7 cellular contexts compared by ENCODE assay signal in the genomic region with DNA sequence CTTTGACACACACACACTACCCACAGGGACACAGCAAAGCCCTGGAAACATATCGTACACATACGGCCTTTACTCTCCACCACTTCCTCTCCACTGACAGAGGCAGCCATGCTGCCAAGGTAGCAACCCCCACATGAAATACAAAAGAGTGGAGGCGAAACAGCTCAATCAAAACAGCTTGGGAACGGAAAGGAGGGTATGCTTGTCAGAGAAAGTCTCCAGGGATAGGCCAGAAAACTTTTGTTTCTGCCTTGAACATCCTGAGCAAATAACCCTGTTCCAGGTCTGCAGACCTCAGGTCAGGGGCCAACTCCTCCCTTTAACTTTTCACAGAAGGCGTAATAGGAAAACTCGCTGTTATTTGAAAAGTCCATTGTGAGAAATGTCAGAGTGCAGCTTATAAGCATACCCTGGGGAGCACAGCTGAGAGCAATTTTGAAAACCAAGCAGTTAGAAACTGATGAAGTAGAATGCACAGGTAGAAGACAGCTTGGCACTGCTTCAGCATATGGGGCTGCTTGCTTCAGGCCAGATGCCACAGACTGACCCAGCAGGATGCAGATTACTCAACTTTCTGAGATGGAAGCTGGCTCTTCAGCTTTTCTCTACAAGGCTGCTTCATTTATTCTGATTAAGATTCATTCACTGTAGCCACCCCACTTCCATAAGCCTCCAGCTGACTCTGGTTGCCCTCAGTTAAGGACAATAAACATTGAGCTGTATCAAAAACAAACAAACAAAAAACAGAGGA. TPM values are rescaled to one million over a fixed set of nuclear protein-coding genes. Genes with fewer than 3 reads are reported as not detected.
A peak's percentile ranks its signal among the peaks of the same experiment; 100 is the strongest.
DNase-seq lines count a peak whose midpoint lies in the region; ATAC-seq lines count a peak whose summit lies in the region.

No MANE protein-coding gene starts in this region.

- no peak overlapping the region for H3K9ac ChIP-seq in mesendoderm (ENCODE audit: low read length)

- no peaks in the 10 kb centered on the region for H3K27me3 ChIP-seq in mesendoderm (ENCODE audit: insufficient read depth, low read length, poor library complexity)

- peak overlapping the region; percentile 7 for H2AK5ac ChIP-seq in mesendoderm (ENCODE audit: low read length)

- peak overlapping the region; percentile 31 for H3K27ac ChIP-seq in angular gyrus (ENCODE audit: low read depth, low read length)
- H3K27ac ChIP-seq in mesendoderm (ENCODE audit: low read depth, low read length), result no peak overlapping the region

- H3K18ac ChIP-seq in mesendoderm (ENCODE audit: low read length), result no peak overlapping the region

- H3K4me2 ChIP-seq in mesendoderm (ENCODE audit: low read length), result no peak overlapping the region

- no peak overlapping the region for H3K4me3 ChIP-seq in mesendoderm (ENCODE audit: low read length)

- H3K23ac ChIP-seq in mesendoderm (ENCODE audit: low read length), result no peak overlapping the region

- H3K4ac ChIP-seq in mesendoderm (ENCODE audit: low read depth, low read length), result no peak overlapping the region

- no CpG with 5 or more reads among the region's 6 CpGs for WGBS in mesendoderm (ENCODE audit: extremely low coverage, insufficient coverage, low lambda C conversion rate)

- peaks cover 6% of the 10 kb centered on the region for H3K4me1 ChIP-seq in mesendoderm (ENCODE audit: control insufficient read depth, low read depth, low read length)

- no peak overlapping the region for H4K5ac ChIP-seq in mesendoderm (ENCODE audit: low read length)

- no peak overlapping the region for H4K8ac ChIP-seq in mesendoderm (ENCODE audit: low read depth, low read length)

- peak overlapping the region; percentile 36 for H3K56ac ChIP-seq in mesendoderm (ENCODE audit: low read length)

- H2BK5ac ChIP-seq in mesendoderm (ENCODE audit: low read length), result no peak overlapping the region

- ATAC-seq in GM19351 (IDR thresholded peaks at IDR 0.05; ENCODE audit: unreplicated experiment), result peak; percentile 53
- ATAC-seq in GM19328 (IDR thresholded peaks at IDR 0.05; ENCODE audit: unreplicated experiment), result no peak

- H2BK120ac ChIP-seq in mesendoderm (ENCODE audit: low read depth, low read length), result no peak overlapping the region

- no peak overlapping the region for H2BK15ac ChIP-seq in mesendoderm (replicated peaks; ENCODE audit: low read depth)

- peaks cover 3% of the 10 kb centered on the region for H3K79me2 ChIP-seq in mesendoderm (ENCODE audit: control insufficient read depth, insufficient read depth, low read length)

- H3K79me1 ChIP-seq in mesendoderm (ENCODE audit: low read length), result peaks cover 10% of the 10 kb centered on the region

- H3K36me3 ChIP-seq in mesendoderm (ENCODE audit: control insufficient read depth, insufficient read depth, low read length), result no peaks in the 10 kb centered on the region

- DNase-seq in LHCN-M2 (ENCODE audit: low read depth) (peak; percentile 59), mesendoderm (no peak), iPS-NIHi7 (ENCODE audit: extremely low spot score) (no peak), NCI-H1436 treated with DMSO at 0.1 percent for 48 hours (lab: John Stamatoyannopoulos, UW) (no peak)

RNA-seq across cellular contexts. Expression of gene KIAA0319L, which starts 18.0 kb away (rescaled TPM):
- total RNA-seq in LHCN-M2 (2014; rRNA removed), result 39.8 and 48.9 TPM in 2 replicates
- 27.7 TPM for polyA plus RNA-seq in LHCN-M2 (2012)
- 15.1 TPM for polyA plus RNA-seq in mesendoderm (2013, experiment 1 of 2)
- 16.4 TPM for polyA plus RNA-seq in mesendoderm (2013, experiment 2 of 2)

RNA-seq across cellular contexts. Expression of gene NCDN, which starts 18.4 kb away (rescaled TPM):
- 40.6 and 43.8 TPM in 2 replicates for total RNA-seq in LHCN-M2 (2014; rRNA removed)
- polyA plus RNA-seq in LHCN-M2 (2012), result 34.8 TPM
- 27.8 TPM for polyA plus RNA-seq in mesendoderm (2013, experiment 1 of 2)
- 28.0 TPM for polyA plus RNA-seq in mesendoderm (2013, experiment 2 of 2)

RNA-seq across cellular contexts. Expression of gene TFAP2E, which starts 33.9 kb away (rescaled TPM):
- total RNA-seq in LHCN-M2 (2014; rRNA removed), result 0.06 and 0.19 TPM in 2 replicates
- 0.13 TPM for polyA plus RNA-seq in LHCN-M2 (2012)
- 0.20 TPM for polyA plus RNA-seq in mesendoderm (2013, experiment 1 of 2)
- polyA plus RNA-seq in mesendoderm (2013, experiment 2 of 2), result 0.14 TPM
